ENCODE assay signal across 10 cellular contexts in genomic region chr6:7053125-7053784, GRCh38. TPM values are rescaled to one million over a fixed set of nuclear protein-coding genes. Genes with fewer than 3 reads are reported as not detected.
DNase-seq lines count a peak whose midpoint lies in the region; ATAC-seq, FAIRE-seq and TF ChIP-seq lines count a peak whose summit lies in the region.
"Had no signal": no experiment of that assay in that cellular context is flagged by ENCODE, and none has a peak within 500 bp of the region (broad histone marks: within the 10 kb centered on the region; RNA-seq: fewer than 3 reads in every experiment).

No MANE protein-coding gene starts in this region.

- H3K36me3 ChIP-seq in SJCRH30 (no peaks in the 10 kb centered on the region), hepatocyte (replicated peaks; ENCODE audit: insufficient read depth, low read depth) (no peaks in the 10 kb centered on the region), kidney (ENCODE audit: control insufficient read depth in 1 of 2, insufficient read depth in 2 of 2, low read length in 2 of 2) (no peaks in the 10 kb centered on the region)

- no peaks in the 10 kb centered on the region for H3K27me3 Mint-ChIP-seq in Calu3 (ENCODE audit: unreplicated experiment)
- H3K27me3 Mint-ChIP-seq in activated CD4-positive, alpha-beta T cell treated with anti-CD3 and anti-CD28 coated beads, Interleukin-2, amount 10 ng/mL, durations not matched to agents 24 days and 14 days = peaks cover 58% of the 10 kb centered on the region

- 60% methylated on average over 5 of the region's 5 CpGs for WGBS in hepatocyte (ENCODE audit: low lambda C conversion rate, missing lambda C conversion rate)

- intact Hi-C loops in Calu3 (cut with micrococcal nuclease; ENCODE audit: unreplicated experiment) = loop anchor here (5.0 to 10.0 kb wide), 3 partner anchors 89 to 228 kb away; no protein-coding TSS in a partner anchor
- intact Hi-C loops in sciatic nerve (cut with DNase I) = no loop called here
- intact Hi-C loops in kidney (cut with DNase I) = no loop called here
- intact Hi-C loops in activated CD4-positive, alpha-beta T cell treated with anti-CD3 and anti-CD28 coated beads, Interleukin-2, amount 10 ng/mL, durations not matched to agents 24 days and 14 days (cut with micrococcal nuclease) = loop anchor here (5.0 kb wide), 1 partner anchor 184 kb away; no protein-coding TSS in a partner anchor

- H3K27ac ChIP-seq in SJCRH30 (peak overlapping the region; percentile 74), hepatocyte (peak overlapping the region; percentile 87), kidney (ENCODE audit: low read depth in 2 of 2, low read length in 2 of 2) (peak overlapping the region in 1 of 2 donors; percentile 33)

- no peaks in the 10 kb centered on the region for H3K79me2 ChIP-seq in hepatocyte

- no peaks in the 10 kb centered on the region for H3K9me3 Mint-ChIP-seq in Calu3 (ENCODE audit: low read depth, unreplicated experiment)
- no peaks in the 10 kb centered on the region for H3K9me3 Mint-ChIP-seq in activated CD4-positive, alpha-beta T cell treated with anti-CD3 and anti-CD28 coated beads, Interleukin-2, amount 10 ng/mL, durations not matched to agents 24 days and 14 days

- H3K27ac Mint-ChIP-seq in Calu3 (ENCODE audit: unreplicated experiment) = peak overlapping the region; percentile 52
- H3K27ac Mint-ChIP-seq in activated CD4-positive, alpha-beta T cell treated with anti-CD3 and anti-CD28 coated beads, Interleukin-2, amount 10 ng/mL, durations not matched to agents 24 days and 14 days = no peak overlapping the region

- H3K9me3 ChIP-seq in SJCRH30 (replicated peaks) (no peaks in the 10 kb centered on the region), hepatocyte (ENCODE audit: low read depth) (no peaks in the 10 kb centered on the region), kidney (ENCODE audit: control insufficient read depth in 1 of 2, low read length in 2 of 2) (no peaks in the 10 kb centered on the region)

- TF ChIP-seq CTCF in Calu3 (IDR thresholded peaks at IDR 0.05; ENCODE audit: unreplicated experiment) = no peak
- no peak for TF ChIP-seq CTCF in hepatocyte (IDR thresholded peaks at IDR 0.05; ENCODE audit: poor library complexity)
- TF ChIP-seq CTCF in kidney (IDR thresholded peaks at IDR 0.05; ENCODE audit: borderline replicate concordance, extremely low read depth, insufficient read depth) = no peak
- no peak for TF ChIP-seq CTCF in GM10248 (IDR thresholded peaks at IDR 0.05; ENCODE audit: control extremely low read depth, extremely low read depth, low read depth, missing control alignments)

- no peak overlapping the region for H3K9ac ChIP-seq in kidney (ENCODE audit: low read length in 2 of 2)

- no peaks in the 10 kb centered on the region for H3K9me2 ChIP-seq in hepatocyte (replicated peaks; ENCODE audit: insufficient read depth)

- DNase-seq in Calu3 (no peak), SJCRH30 (peak in 1 of 2 experiments; percentile 6), hepatocyte (ENCODE audit: low spot score) (peak; percentile 16), sciatic nerve (ENCODE audit: low spot score) (no peak), kidney (no peak), GM10248 (ENCODE audit: extremely low spot score) (no peak)
- no peak for DNase-seq in stimulated activated CD4-positive, alpha-beta T cell treated with anti-CD3 and anti-CD28 coated beads, Interleukin-2, amount 100 ng/mL, for 24 hours
- no peak for DNase-seq in activated CD4-positive, alpha-beta T cell treated with anti-CD3 and anti-CD28 coated beads, Interleukin-2, amount 10 ng/mL, durations not matched to agents 24 days and 14 days
- DNase-seq: effector CD4-positive, alpha-beta T cell; NCI-H748 treated with DMSO at 0.1 percent for 48 hours had no signal

- H3K4me1 ChIP-seq in SJCRH30 (peaks cover 3% of the 10 kb centered on the region; the same call in 1 of the 2 replicates), hepatocyte (ENCODE audit: insufficient read depth) (peaks cover 9% of the 10 kb centered on the region), kidney (ENCODE audit: control insufficient read depth in 1 of 2, insufficient read depth in 1 of 2, low read depth in 1 of 2, low read length in 2 of 2) (no peaks in the 10 kb centered on the region)

- no peak for FAIRE-seq in kidney (lab: Jason Lieb, UNC)

- H3K4me1 Mint-ChIP-seq in Calu3 (ENCODE audit: low read depth, unreplicated experiment) = peaks cover 25% of the 10 kb centered on the region
- H3K4me1 Mint-ChIP-seq in activated CD4-positive, alpha-beta T cell treated with anti-CD3 and anti-CD28 coated beads, Interleukin-2, amount 10 ng/mL, durations not matched to agents 24 days and 14 days = peaks cover 7% of the 10 kb centered on the region

- H3K4me3 ChIP-seq in SJCRH30 = peak overlapping the region; percentile 71
- no peak overlapping the region for H3K4me3 ChIP-seq in hepatocyte
- H3K4me3 ChIP-seq in kidney (ENCODE audit: low read length in 2 of 2) = no peak overlapping the region

- H3K4me2 ChIP-seq in hepatocyte = no peak overlapping the region

- peak; percentile 11 for ATAC-seq in sciatic nerve

- BruUV-seq in Calu3 (replicated peaks; lab: Mats Ljungman, UMichigan) = TSS peak; percentile 40

- POLR2A ChIA-PET in GM10248 (lab: Yijun Ruan, JAX) = no interaction called here

- peak overlapping the region; percentile 60 for H3K4me3 Mint-ChIP-seq in Calu3 (ENCODE audit: low read depth, unreplicated experiment)
- H3K4me3 Mint-ChIP-seq in activated CD4-positive, alpha-beta T cell treated with anti-CD3 and anti-CD28 coated beads, Interleukin-2, amount 10 ng/mL, durations not matched to agents 24 days and 14 days = no peak overlapping the region

- H3K27me3 ChIP-seq in SJCRH30 (no peaks in the 10 kb centered on the region), hepatocyte (no peaks in the 10 kb centered on the region)

- CTCF ChIA-PET in Calu3 (lab: Charles Lee) (no interaction called here), GM10248 (lab: Yijun Ruan, JAX) (interaction anchor here (1.0 kb wide), 1 partner anchor 10 kb away, joined by 3 read pairs; no protein-coding TSS in a partner anchor)

- H4K20me1 ChIP-seq in hepatocyte (ENCODE audit: insufficient read depth, poor library complexity, severe bottlenecking) = no peaks in the 10 kb centered on the region

- H3K36me3 Mint-ChIP-seq in Calu3 (ENCODE audit: insufficient read depth, unreplicated experiment) = peaks cover 5% of the 10 kb centered on the region
- H3K36me3 Mint-ChIP-seq in activated CD4-positive, alpha-beta T cell treated with anti-CD3 and anti-CD28 coated beads, Interleukin-2, amount 10 ng/mL, durations not matched to agents 24 days and 14 days (ENCODE audit: low read depth) = no peaks in the 10 kb centered on the region

- H2AFZ ChIP-seq in hepatocyte = peak overlapping the region; percentile 94

RNA-seq across cellular contexts. Expression of gene RREB1, which starts 54.5 kb away (rescaled TPM):
- 38.4 and 42.9 TPM in 2 replicates for total RNA-seq in Calu3 (2022)
- total RNA-seq in SJCRH30 (2014; rRNA removed; shearing (Covaris generic)) = 12.3 and 13.4 TPM in 2 replicates
- total RNA-seq in hepatocyte = 23.6 and 28.7 TPM in 2 replicates
- polyA plus RNA-seq in hepatocyte = 15.2 and 19.7 TPM in 2 replicates
- 50.6 TPM for total RNA-seq in sciatic nerve
- total RNA-seq in kidney = 56.5 TPM
- 5.9 TPM for polyA plus RNA-seq in kidney (ENCODE audit: insufficient read depth, low read depth, low replicate concordance)
- 13.9 and 16.8 TPM in 2 replicates for total RNA-seq in activated CD4-positive, alpha-beta T cell treated with anti-CD3 and anti-CD28 coated beads, Interleukin-2, amount 10 ng/mL, durations not matched to agents 24 days and 14 days

Comparison
In these comparisons a context has a peak if more than half of its experiments do, and no peak if none do; other contexts are left out.
1. intact Hi-C loops: an anchor here in Calu3 (5.0 to 10.0 kb wide) and activated CD4-positive, alpha-beta T cell treated with anti-CD3 and anti-CD28 coated beads, Interleukin-2, amount 10 ng/mL, durations not matched to agents 24 days and 14 days (5.0 kb wide); none called in sciatic nerve and kidney.